Comparison of ENCODE assay signal across 8 cellular contexts in genomic region chr1:205591522-205592351, GRCh38. TPM values are rescaled to one million over a fixed set of nuclear protein-coding genes. Genes with fewer than 3 reads are reported as not detected.
DNase-seq lines count a peak whose midpoint lies in the region; ATAC-seq lines count a peak whose summit lies in the region.

No MANE protein-coding gene starts in this region.

- no peaks in the 10 kb centered on the region for H3K4me1 ChIP-seq in muscle layer of duodenum (ENCODE audit: control insufficient read depth in 1 of 2, insufficient read depth in 2 of 2, low read length in 2 of 2)

- H3K27me3 ChIP-seq in muscle layer of duodenum (ENCODE audit: low read depth, low read length), result no peaks in the 10 kb centered on the region

- ATAC-seq in GM21529 (IDR thresholded peaks at IDR 0.05; ENCODE audit: unreplicated experiment) (peak; percentile 53), esophagus mucosa (peak; percentile 94)

- DNase-seq in DMS 273 (lab: John Stamatoyannopoulos, UW; ENCODE audit: unreplicated experiment) (peak; percentile 93), OCI-M2 (lab: John Stamatoyannopoulos, UW; ENCODE audit: unreplicated experiment) (peak; percentile 2)
- peak; percentile 65 for DNase-seq in Jurkat, Clone E6-1 (ENCODE audit: low read depth, low spot score)
- DNase-seq in activated T-cell treated with anti-CD3 and anti-CD28 coated beads, Interleukin-2, amount 50 U/mL, for 1 hour, result peak; percentile 97
- peak; percentile 87 for DNase-seq in stimulated activated CD8-positive, alpha-beta memory T cell treated with anti-CD3 and anti-CD28 coated beads, Interleukin-7, amount 100 ng/mL, for 24 hours (ENCODE audit: low read depth)

- H3K4me3 ChIP-seq in Jurkat, Clone E6-1 (ENCODE audit: low read length), result peak overlapping the region; percentile 43
- peak overlapping the region; percentile 40 to 63 for H3K4me3 ChIP-seq in muscle layer of duodenum (ENCODE audit: low read depth in 1 of 2, low read length in 2 of 2)

- H3K9me3 ChIP-seq in muscle layer of duodenum (ENCODE audit: control insufficient read depth in 1 of 2, low read length in 2 of 2), result no peaks in the 10 kb centered on the region

- H3K36me3 ChIP-seq in muscle layer of duodenum (ENCODE audit: control insufficient read depth in 1 of 2, insufficient read depth in 2 of 2, low read length in 2 of 2), result peaks cover 0 to 2% of the 10 kb centered on the region in 2 donors

- no peak overlapping the region for H3K27ac ChIP-seq in muscle layer of duodenum (ENCODE audit: low read length)

RNA-seq across cellular contexts. Expression of gene ELK4, which starts 40.1 kb away (rescaled TPM):
- 8.5 TPM for polyA plus RNA-seq in Jurkat, Clone E6-1 (2012; ENCODE audit: insufficient read depth, insufficient read length)
- total RNA-seq in esophagus mucosa, result 28.8 TPM

Comparison
In these comparisons a context has a peak if more than half of its experiments do, and no peak if none do; other contexts are left out.
1. DNase-seq: peak in every context shown above with its lines; median percentile 97 in activated T-cell treated with anti-CD3 and anti-CD28 coated beads, Interleukin-2, amount 50 U/mL, for 1 hour; 93 in DMS 273; 87 in stimulated activated CD8-positive, alpha-beta memory T cell treated with anti-CD3 and anti-CD28 coated beads, Interleukin-7, amount 100 ng/mL, for 24 hours; 65 in Jurkat, Clone E6-1; 2 in OCI-M2.